In the genomic region with DNA sequence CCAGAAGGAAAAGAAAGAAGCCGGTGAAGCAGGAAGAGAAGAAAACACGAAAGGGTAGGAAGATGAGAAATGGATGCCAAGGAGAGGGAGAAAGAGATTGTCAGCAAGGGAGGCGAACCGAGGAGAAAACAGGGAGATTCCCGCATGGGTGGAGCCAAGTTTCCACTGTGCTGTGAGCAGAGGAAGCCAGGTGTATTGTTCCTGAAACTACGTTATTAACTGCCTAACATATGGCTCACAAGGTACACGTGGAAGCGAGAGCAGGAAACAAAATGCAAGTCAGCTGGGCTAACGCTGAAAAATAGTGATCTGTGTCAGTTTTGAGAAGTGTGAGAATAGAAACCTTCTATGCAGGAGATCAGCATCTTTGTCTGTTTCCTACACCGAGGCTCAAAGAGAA, we compare ENCODE assay signal across 1 cellular context.
TF ChIP-seq lines count a peak whose summit lies in the region.

No MANE protein-coding gene starts in this region.

TF ChIP-seq in GM23338, 12 proteins besides CTCF, POLR2A, EP300 and RAD21 (continued from another document):
- TF ChIP-seq, protein P1, sequence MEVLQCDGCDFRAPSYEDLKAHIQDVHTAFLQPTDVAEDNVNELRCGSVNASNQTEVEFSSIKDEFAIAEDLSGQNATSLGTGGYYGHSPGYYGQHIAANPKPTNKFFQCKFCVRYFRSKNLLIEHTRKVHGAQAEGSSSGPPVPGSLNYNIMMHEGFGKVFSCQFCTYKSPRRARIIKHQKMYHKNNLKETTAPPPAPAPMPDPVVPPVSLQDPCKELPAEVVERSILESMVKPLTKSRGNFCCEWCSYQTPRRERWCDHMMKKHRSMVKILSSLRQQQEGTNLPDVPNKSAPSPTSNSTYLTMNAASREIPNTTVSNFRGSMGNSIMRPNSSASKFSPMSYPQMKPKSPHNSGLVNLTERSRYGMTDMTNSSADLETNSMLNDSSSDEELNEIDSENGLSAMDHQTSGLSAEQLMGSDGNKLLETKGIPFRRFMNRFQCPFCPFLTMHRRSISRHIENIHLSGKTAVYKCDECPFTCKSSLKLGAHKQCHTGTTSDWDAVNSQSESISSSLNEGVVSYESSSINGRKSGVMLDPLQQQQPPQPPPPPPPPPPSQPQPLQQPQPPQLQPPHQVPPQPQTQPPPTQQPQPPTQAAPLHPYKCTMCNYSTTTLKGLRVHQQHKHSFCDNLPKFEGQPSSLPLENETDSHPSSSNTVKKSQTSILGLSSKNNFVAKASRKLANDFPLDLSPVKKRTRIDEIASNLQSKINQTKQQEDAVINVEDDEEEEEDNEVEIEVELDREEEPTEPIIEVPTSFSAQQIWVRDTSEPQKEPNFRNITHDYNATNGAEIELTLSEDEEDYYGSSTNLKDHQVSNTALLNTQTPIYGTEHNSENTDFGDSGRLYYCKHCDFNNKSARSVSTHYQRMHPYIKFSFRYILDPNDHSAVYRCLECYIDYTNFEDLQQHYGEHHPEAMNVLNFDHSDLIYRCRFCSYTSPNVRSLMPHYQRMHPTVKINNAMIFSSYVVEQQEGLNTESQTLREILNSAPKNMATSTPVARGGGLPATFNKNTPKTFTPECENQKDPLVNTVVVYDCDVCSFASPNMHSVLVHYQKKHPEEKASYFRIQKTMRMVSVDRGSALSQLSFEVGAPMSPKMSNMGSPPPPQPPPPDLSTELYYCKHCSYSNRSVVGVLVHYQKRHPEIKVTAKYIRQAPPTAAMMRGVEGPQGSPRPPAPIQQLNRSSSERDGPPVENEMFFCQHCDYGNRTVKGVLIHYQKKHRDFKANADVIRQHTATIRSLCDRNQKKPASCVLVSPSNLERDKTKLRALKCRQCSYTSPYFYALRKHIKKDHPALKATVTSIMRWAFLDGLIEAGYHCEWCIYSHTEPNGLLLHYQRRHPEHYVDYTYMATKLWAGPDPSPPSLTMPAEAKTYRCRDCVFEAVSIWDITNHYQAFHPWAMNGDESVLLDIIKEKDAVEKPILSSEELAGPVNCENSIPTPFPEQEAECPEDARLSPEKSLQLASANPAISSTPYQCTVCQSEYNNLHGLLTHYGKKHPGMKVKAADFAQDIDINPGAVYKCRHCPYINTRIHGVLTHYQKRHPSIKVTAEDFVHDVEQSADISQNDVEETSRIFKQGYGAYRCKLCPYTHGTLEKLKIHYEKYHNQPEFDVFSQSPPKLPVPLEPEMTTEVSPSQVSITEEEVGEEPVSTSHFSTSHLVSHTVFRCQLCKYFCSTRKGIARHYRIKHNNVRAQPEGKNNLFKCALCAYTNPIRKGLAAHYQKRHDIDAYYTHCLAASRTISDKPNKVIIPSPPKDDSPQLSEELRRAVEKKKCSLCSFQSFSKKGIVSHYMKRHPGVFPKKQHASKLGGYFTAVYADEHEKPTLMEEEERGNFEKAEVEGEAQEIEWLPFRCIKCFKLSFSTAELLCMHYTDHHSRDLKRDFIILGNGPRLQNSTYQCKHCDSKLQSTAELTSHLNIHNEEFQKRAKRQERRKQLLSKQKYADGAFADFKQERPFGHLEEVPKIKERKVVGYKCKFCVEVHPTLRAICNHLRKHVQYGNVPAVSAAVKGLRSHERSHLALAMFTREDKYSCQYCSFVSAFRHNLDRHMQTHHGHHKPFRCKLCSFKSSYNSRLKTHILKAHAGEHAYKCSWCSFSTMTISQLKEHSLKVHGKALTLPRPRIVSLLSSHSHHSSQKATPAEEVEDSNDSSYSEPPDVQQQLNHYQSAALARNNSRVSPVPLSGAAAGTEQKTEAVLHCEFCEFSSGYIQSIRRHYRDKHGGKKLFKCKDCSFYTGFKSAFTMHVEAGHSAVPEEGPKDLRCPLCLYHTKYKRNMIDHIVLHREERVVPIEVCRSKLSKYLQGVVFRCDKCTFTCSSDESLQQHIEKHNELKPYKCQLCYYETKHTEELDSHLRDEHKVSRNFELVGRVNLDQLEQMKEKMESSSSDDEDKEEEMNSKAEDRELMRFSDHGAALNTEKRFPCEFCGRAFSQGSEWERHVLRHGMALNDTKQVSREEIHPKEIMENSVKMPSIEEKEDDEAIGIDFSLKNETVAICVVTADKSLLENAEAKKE (CRISPR knock-in tag; IDR thresholded peaks at IDR 0.05), result no peak
- TF ChIP-seq POLR2AphosphoS5 (IDR thresholded peaks at IDR 0.05; ENCODE audit: low read depth) (no peak), STAT1 (IDR thresholded peaks at IDR 0.05; ENCODE audit: unreplicated experiment) (no peak), EZH2phosphoT487 (IDR thresholded peaks at IDR 0.05; ENCODE audit: unreplicated experiment) (no peak), ZNF114 (CRISPR knock-in tag; IDR thresholded peaks at IDR 0.05) (no peak)
